Comparison of ENCODE assay signal across 8 cellular contexts in the genomic region with DNA sequence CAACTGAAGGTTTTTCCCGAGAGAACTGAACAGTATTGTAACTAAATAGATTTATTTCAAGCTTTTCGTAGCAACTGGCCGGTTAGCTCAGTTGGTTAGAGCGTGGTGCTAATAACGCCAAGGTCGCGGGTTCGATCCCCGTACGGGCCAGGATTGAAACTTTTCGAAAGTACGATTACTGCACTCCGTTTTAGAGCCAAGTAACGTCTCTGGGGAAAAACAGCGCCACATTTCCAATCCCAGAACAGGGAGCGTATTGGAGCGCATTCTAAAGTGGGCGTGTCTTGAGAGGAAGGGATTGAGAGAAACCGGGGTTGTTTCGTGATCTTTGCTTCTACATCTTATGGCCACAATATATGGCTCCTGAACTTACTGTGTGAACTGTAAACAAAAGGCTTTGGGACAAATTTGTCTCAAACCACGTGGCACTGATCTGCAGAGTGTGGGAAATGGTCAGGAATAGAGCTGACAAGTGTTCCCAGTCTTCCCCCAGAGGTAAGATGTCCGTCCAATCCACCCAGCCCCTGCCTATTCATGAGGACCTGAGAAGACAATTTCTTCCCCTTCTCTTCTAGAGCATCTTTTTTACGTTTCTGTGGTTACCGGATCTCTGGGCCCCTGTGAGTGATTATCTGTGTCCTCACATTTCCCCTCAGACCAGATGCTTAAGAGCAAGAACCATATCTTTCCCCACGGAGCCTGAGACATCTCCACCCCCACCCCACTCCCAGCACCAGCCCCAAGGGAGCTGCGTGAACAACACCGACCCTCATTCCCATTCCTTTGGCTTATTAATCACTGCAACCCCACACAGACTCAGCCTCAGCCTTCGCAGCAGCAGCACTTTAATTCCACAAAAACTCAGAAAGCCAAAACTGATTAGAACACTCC. TPM values are rescaled to one million over a fixed set of nuclear protein-coding genes. Genes with fewer than 3 reads are reported as not detected.
A peak's percentile ranks its signal among the peaks of the same experiment; 100 is the strongest.
DNase-seq lines count a peak whose midpoint lies in the region; ATAC-seq and TF ChIP-seq lines count a peak whose summit lies in the region.

No MANE protein-coding gene starts in this region.

- H3K4me3 ChIP-seq in ascending aorta, result peak overlapping the region; percentile 75 to 81
- H3K4me3 ChIP-seq in urinary bladder (ENCODE audit: low read depth, low read length), result peak overlapping the region; percentile 21

- peak overlapping the region; percentile 96 to 97 for H3K27ac ChIP-seq in ascending aorta
- H3K27ac ChIP-seq in urinary bladder (ENCODE audit: low read depth), result peak overlapping the region; percentile 55

- no peak overlapping the region for H3K27ac Mint-ChIP-seq in T-helper 2 cell treated with Interferon-gamma antibody and Interleukin-4, amounts not matched to agents 5 μg/mL and 100 μg/mL, for 36 hours

- H3K36me3 ChIP-seq in ascending aorta (no peaks in the 10 kb centered on the region), urinary bladder (ENCODE audit: insufficient read depth) (no peaks in the 10 kb centered on the region)

- H3K4me3 Mint-ChIP-seq in T-helper 2 cell treated with Interferon-gamma antibody and Interleukin-4, amounts not matched to agents 5 μg/mL and 100 μg/mL, for 36 hours, result no peak overlapping the region

- H3K27me3 ChIP-seq in ascending aorta, result no peaks in the 10 kb centered on the region

- H3K4me1 ChIP-seq in ascending aorta, result peaks cover 14 to 28% of the 10 kb centered on the region in 2 donors
- no peaks in the 10 kb centered on the region for H3K4me1 ChIP-seq in urinary bladder (ENCODE audit: insufficient read depth)

- intact Hi-C loops in ascending aorta (cut with DNase I), result loop anchor here (1.0 to 5.0 kb wide), 4 partner anchors 25 to 110 kb away; a partner anchor contains a TSS

- H3K36me3 Mint-ChIP-seq in T-helper 2 cell treated with Interferon-gamma antibody and Interleukin-4, amounts not matched to agents 5 μg/mL and 100 μg/mL, for 36 hours (ENCODE audit: low read depth), result no peaks in the 10 kb centered on the region

- DNase-seq in DMS79 (lab: John Stamatoyannopoulos, UW) (peak; percentile 97), NCI-H187 treated with DMSO at 0.1 percent for 48 hours (lab: John Stamatoyannopoulos, UW) (peak; percentile 82), ascending aorta (ENCODE audit: low spot score in 2 of 2) (peak; percentile 62 to 97), hepatic stellate cell (ENCODE audit: low spot score) (peak; percentile 93), pulmonary artery endothelial cell (ENCODE audit: low read depth, low spot score) (peak; percentile 93)
- peak; percentile 92 for DNase-seq in T-helper 2 cell treated with Interferon-gamma antibody and Interleukin-4, amounts not matched to agents 5 μg/mL and 100 μg/mL, for 36 hours (ENCODE audit: low spot score)

- 3% methylated on average over 28 of the region's 28 CpGs for WGBS in urinary bladder

- ATAC-seq in HG02623 (IDR thresholded peaks at IDR 0.05; ENCODE audit: unreplicated experiment), result peak; percentile 17

- peaks cover 9% of the 10 kb centered on the region for H3K27me3 Mint-ChIP-seq in T-helper 2 cell treated with Interferon-gamma antibody and Interleukin-4, amounts not matched to agents 5 μg/mL and 100 μg/mL, for 36 hours (ENCODE audit: low read depth)

- peaks cover 17% of the 10 kb centered on the region for H3K4me1 Mint-ChIP-seq in T-helper 2 cell treated with Interferon-gamma antibody and Interleukin-4, amounts not matched to agents 5 μg/mL and 100 μg/mL, for 36 hours (ENCODE audit: low read depth)

- no peaks in the 10 kb centered on the region for H3K9me3 Mint-ChIP-seq in T-helper 2 cell treated with Interferon-gamma antibody and Interleukin-4, amounts not matched to agents 5 μg/mL and 100 μg/mL, for 36 hours

- no peaks in the 10 kb centered on the region for H3K9me3 ChIP-seq in ascending aorta

- no peak for TF ChIP-seq CTCF in ascending aorta (IDR thresholded peaks at IDR 0.05)

RNA-seq across cellular contexts. Expression of a gene that starts 2.2 kb away (rescaled TPM):
- total RNA-seq in ascending aorta, result 29.5 TPM
- 9.6 and 13.4 TPM in 2 replicates for total RNA-seq in pulmonary artery endothelial cell
- 3.6 TPM for total RNA-seq in urinary bladder
- polyA plus RNA-seq in urinary bladder, result 14.9 TPM

RNA-seq across cellular contexts. Expression of a gene that starts 11.6 kb away (rescaled TPM):
- total RNA-seq in ascending aorta (1.6 TPM), pulmonary artery endothelial cell (15.8 and 33.2 TPM in 2 replicates), urinary bladder (40.4 TPM)
- 21.6 TPM for polyA plus RNA-seq in urinary bladder

RNA-seq across cellular contexts. Expression of a gene that starts 22.6 kb away (rescaled TPM):
- total RNA-seq in ascending aorta (not detected), pulmonary artery endothelial cell (34.4 and 60.2 TPM in 2 replicates), urinary bladder (9.3 TPM)
- polyA plus RNA-seq in urinary bladder, result 0.66 TPM

RNA-seq across cellular contexts. Expression of a gene that starts 25.0 kb away (rescaled TPM):
- total RNA-seq in ascending aorta (28.3 TPM), pulmonary artery endothelial cell (3.9 and 4.0 TPM in 2 replicates), urinary bladder (12.1 TPM)
- polyA plus RNA-seq in urinary bladder, result 81.4 TPM

RNA-seq across cellular contexts. Expression of a gene that starts 35.6 kb away (rescaled TPM):
- total RNA-seq in ascending aorta (178 TPM), pulmonary artery endothelial cell (8.0 and 11.3 TPM in 2 replicates), urinary bladder (29.9 TPM)
- 183 TPM for polyA plus RNA-seq in urinary bladder

Comparison
In these comparisons a context has a peak if more than half of its experiments do, and no peak if none do; other contexts are left out.
1. Peak in every context shown above with its lines: DNase-seq, ATAC-seq, H3K4me3 ChIP-seq and H3K27ac ChIP-seq.
2. RNA of a gene that starts 22.6 kb away (total RNA-seq): 34.4 to 60.2 TPM in pulmonary artery endothelial cell and 9.3 TPM in urinary bladder (single experiment); not detected in ascending aorta (single experiment); every median in the first group is over 10 times any median in the second.